Comparison of ENCODE assay signal across 10 cellular contexts in genomic region chr10:88975377-88975720, GRCh38. TPM values are rescaled to one million over a fixed set of nuclear protein-coding genes. Genes with fewer than 3 reads are reported as not detected.
A peak's percentile ranks its signal among the peaks of the same experiment; 100 is the strongest.
DNase-seq lines count a peak whose midpoint lies in the region; ATAC-seq and TF ChIP-seq lines count a peak whose summit lies in the region.
"Had no signal": no experiment of that assay in that cellular context is flagged by ENCODE, and none has a peak within 500 bp of the region (broad histone marks: within the 10 kb centered on the region; RNA-seq: fewer than 3 reads in every experiment).

No MANE protein-coding gene starts in this region.

- H3K36me3 Mint-ChIP-seq in activated naive CD4-positive, alpha-beta T cell treated with anti-CD3 and anti-CD28 coated beads, Interleukin-2, amount 10 ng/mL, durations not matched to agents 7 days and 5 days = peaks cover 6% of the 10 kb centered on the region
- H3K36me3 Mint-ChIP-seq in activated naive CD8-positive, alpha-beta T cell treated with anti-CD3 and anti-CD28 coated beads, Interleukin-2, amount 50 U/mL, for 24 hours (ENCODE audit: low read depth) = peaks cover 2% of the 10 kb centered on the region

- H3K4me1 ChIP-seq in lower lobe of right lung (peaks cover 17% of the 10 kb centered on the region), upper lobe of right lung (peaks cover 20% of the 10 kb centered on the region)

- ATAC-seq in activated naive CD8-positive, alpha-beta T cell treated with anti-CD3 and anti-CD28 coated beads, Interleukin-2, amount 50 U/mL, for 24 hours = no peak
- ATAC-seq in lower lobe of right lung = peak in 1 of 2 donors; percentile 45
- ATAC-seq in upper lobe of right lung = no peak
- ATAC-seq in activated CD4-positive, CD25-positive, alpha-beta regulatory T cell treated with anti-CD3 and anti-CD28 coated beads, Interleukin-2, amount 50 U/mL, for 24 hours = no peak
- ATAC-seq in omental fat pad (ENCODE audit: low FRiP score) = no peak

- no peak for TF ChIP-seq CTCF in lower lobe of right lung (IDR thresholded peaks at IDR 0.05)
- no peak for TF ChIP-seq CTCF in upper lobe of right lung (IDR thresholded peaks at IDR 0.05)
- TF ChIP-seq CTCF in omental fat pad (IDR thresholded peaks at IDR 0.05) = no peak

- peak overlapping the region; percentile 90 for H3K4me3 Mint-ChIP-seq in activated naive CD4-positive, alpha-beta T cell treated with anti-CD3 and anti-CD28 coated beads, Interleukin-2, amount 10 ng/mL, durations not matched to agents 7 days and 5 days
- H3K4me3 Mint-ChIP-seq in activated naive CD8-positive, alpha-beta T cell treated with anti-CD3 and anti-CD28 coated beads, Interleukin-2, amount 50 U/mL, for 24 hours = peak overlapping the region; percentile 96

- H3K4me1 Mint-ChIP-seq in activated naive CD4-positive, alpha-beta T cell treated with anti-CD3 and anti-CD28 coated beads, Interleukin-2, amount 10 ng/mL, durations not matched to agents 7 days and 5 days = peaks cover 29% of the 10 kb centered on the region
- peaks cover 19% of the 10 kb centered on the region for H3K4me1 Mint-ChIP-seq in activated naive CD8-positive, alpha-beta T cell treated with anti-CD3 and anti-CD28 coated beads, Interleukin-2, amount 50 U/mL, for 24 hours

- H3K27me3 ChIP-seq in lower lobe of right lung (ENCODE audit: low read depth) = no peaks in the 10 kb centered on the region
- H3K27me3 ChIP-seq in upper lobe of right lung = no peaks in the 10 kb centered on the region

- intact Hi-C loops in lower lobe of right lung (cut with DNase I) = no loop called here
- intact Hi-C loops in upper lobe of right lung (cut with DNase I) = no loop called here

- peak overlapping the region; percentile 93 for H3K27ac Mint-ChIP-seq in activated naive CD4-positive, alpha-beta T cell treated with anti-CD3 and anti-CD28 coated beads, Interleukin-2, amount 10 ng/mL, durations not matched to agents 7 days and 5 days
- H3K27ac Mint-ChIP-seq in activated naive CD8-positive, alpha-beta T cell treated with anti-CD3 and anti-CD28 coated beads, Interleukin-2, amount 50 U/mL, for 24 hours = peak overlapping the region; percentile 95

- H3K4me3 ChIP-seq in lower lobe of right lung (peak overlapping the region; percentile 53), upper lobe of right lung (peak overlapping the region; percentile 61)

- H3K9me3 Mint-ChIP-seq in activated naive CD4-positive, alpha-beta T cell treated with anti-CD3 and anti-CD28 coated beads, Interleukin-2, amount 10 ng/mL, durations not matched to agents 7 days and 5 days = no peaks in the 10 kb centered on the region
- no peaks in the 10 kb centered on the region for H3K9me3 Mint-ChIP-seq in activated naive CD8-positive, alpha-beta T cell treated with anti-CD3 and anti-CD28 coated beads, Interleukin-2, amount 50 U/mL, for 24 hours

- peaks cover 4% of the 10 kb centered on the region for H3K27me3 Mint-ChIP-seq in activated naive CD4-positive, alpha-beta T cell treated with anti-CD3 and anti-CD28 coated beads, Interleukin-2, amount 10 ng/mL, durations not matched to agents 7 days and 5 days
- H3K27me3 Mint-ChIP-seq in activated naive CD8-positive, alpha-beta T cell treated with anti-CD3 and anti-CD28 coated beads, Interleukin-2, amount 50 U/mL, for 24 hours = no peaks in the 10 kb centered on the region

- DNase-seq in activated naive CD4-positive, alpha-beta T cell treated with anti-CD3 and anti-CD28 coated beads, Interleukin-2, amount 10 ng/mL, durations not matched to agents 7 days and 5 days = no peak
- DNase-seq in activated naive CD4-positive, alpha-beta T cell treated with anti-CD3 and anti-CD28 coated beads, Interleukin-2, amount 50 U/mL, for 16 hours = no peak
- DNase-seq in activated naive CD8-positive, alpha-beta T cell treated with anti-CD3 and anti-CD28 coated beads, Interleukin-2, amount 50 U/mL, for 24 hours = no peak
- DNase-seq in lower lobe of right lung (no peak), upper lobe of right lung (no peak), nucleus accumbens (lab: John Stamatoyannopoulos, UW) (no peak), omental fat pad (ENCODE audit: low spot score) (no peak)
- DNase-seq: caudate nucleus, NCI-H524 treated with DMSO at 0.1 percent for 48 hours had no signal

- H3K9me3 ChIP-seq in lower lobe of right lung (no peaks in the 10 kb centered on the region), upper lobe of right lung (no peaks in the 10 kb centered on the region)

- H3K36me3 ChIP-seq in lower lobe of right lung = no peaks in the 10 kb centered on the region
- no peaks in the 10 kb centered on the region for H3K36me3 ChIP-seq in upper lobe of right lung

- H3K27ac ChIP-seq in lower lobe of right lung (peak overlapping the region; percentile 73), upper lobe of right lung (peak overlapping the region; percentile 88)

- CTCF ChIA-PET in activated naive CD4-positive, alpha-beta T cell treated with anti-CD3 and anti-CD28 coated beads, Interleukin-2, amount 10 ng/mL, durations not matched to agents 7 days and 5 days (lab: Charles Lee) = interaction anchor here (1.5 kb wide), 1 partner anchor 41 kb away, joined by 5 read pairs; no protein-coding TSS in a partner anchor

RNA-seq across cellular contexts. Expression of gene FAS, which starts 15.2 kb away (rescaled TPM):
- 35.7 TPM for total RNA-seq in lower lobe of right lung
- total RNA-seq in upper lobe of right lung = 41.2 TPM
- 10 to 100 TPM; 23.3 to 92.5 (median 46.7) TPM for total RNA-seq in omental fat pad

RNA-seq across cellular contexts. Expression of gene ACTA2, which starts 22.8 kb away (rescaled TPM):
- 204 TPM for total RNA-seq in lower lobe of right lung
- total RNA-seq in upper lobe of right lung = 478 TPM
- 100 to 1,000 TPM; 144 to 840 (median 162) TPM for total RNA-seq in omental fat pad
